ENCODE assay signal across 10 cellular contexts in the genomic region with DNA sequence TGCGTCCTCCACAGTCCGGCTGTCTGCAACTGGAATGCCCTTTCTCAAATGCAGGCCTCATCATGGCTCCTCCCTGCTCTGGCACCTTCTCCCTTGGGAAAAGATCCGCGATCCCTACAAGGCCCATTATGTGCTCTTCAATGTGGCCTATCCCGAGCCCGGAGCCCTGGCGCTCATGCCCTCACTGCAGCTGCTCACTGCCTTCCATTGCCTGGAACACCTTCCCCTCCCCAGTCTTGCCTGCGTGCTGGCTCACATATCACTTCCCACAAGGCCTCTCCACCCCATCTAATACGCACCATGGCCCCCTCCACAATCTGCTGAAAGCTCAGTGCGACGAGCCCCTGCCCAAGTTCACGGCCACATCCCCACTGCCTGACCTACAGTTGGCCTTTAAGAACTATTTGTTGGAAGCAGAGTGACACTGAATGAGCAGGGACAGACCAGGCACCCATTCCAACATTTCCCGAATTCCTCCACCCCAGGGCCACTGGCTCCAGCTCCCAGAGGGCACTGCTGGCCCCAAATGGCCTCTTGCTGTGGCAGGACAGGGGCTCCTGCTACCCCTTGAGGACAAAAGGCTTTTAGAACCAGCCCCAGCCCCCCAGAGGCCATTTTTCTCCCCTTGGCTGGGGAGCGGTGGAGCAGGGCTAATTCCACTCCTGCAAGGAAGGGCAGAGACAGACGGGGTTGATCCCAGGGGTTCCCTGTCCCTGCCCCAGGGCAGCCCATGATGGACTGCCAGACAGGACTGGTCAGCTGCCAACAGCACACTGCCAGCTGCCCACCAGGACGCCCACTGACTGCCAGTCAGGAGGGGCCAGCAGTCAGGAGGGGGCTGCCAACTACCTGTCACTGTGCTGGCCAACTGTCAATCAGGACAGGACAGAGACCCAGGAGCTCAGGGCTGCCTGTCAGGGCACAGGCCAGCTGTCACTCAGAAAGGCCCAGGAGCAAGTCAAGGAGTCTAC.
DNase-seq lines count a peak whose midpoint lies in the region; ATAC-seq and TF ChIP-seq lines count a peak whose summit lies in the region.
"Had no signal": no experiment of that assay in that cellular context is flagged by ENCODE, and none has a peak within 500 bp of the region (broad histone marks: within the 10 kb centered on the region; RNA-seq: fewer than 3 reads in every experiment).

No MANE protein-coding gene starts in this region.

- no peak for DNase-seq in Right ventricle myocardium inferior (ENCODE audit: missing footprints)
- DNase-seq in cardiac septum (ENCODE audit: low spot score), result no peak
- peak in 2 of 5 donors; percentile 58 to 71 for DNase-seq in heart left ventricle
- DNase-seq in osteocyte (ENCODE audit: extremely low spot score, unreplicated experiment), result no peak
- peak in 1 of 2 donors; percentile 79 for DNase-seq in aorta
- no peak for DNase-seq in DMS79 (lab: John Stamatoyannopoulos, UW)
- DNase-seq in foreskin melanocyte, result no peak
- DNase-seq in NCI-H1105 treated with DMSO at 0.1 percent for 48 hours (lab: John Stamatoyannopoulos, UW), result no peak
- DNase-seq: activated B cell treated with CpG ODN at 0.5 μM for 24 hours; activated T-cell treated with anti-CD3 and anti-CD28 coated beads, Interleukin-2, amount 50 U/mL, for 48 hours had no signal

- H3K27ac Mint-ChIP-seq in osteocyte (ENCODE audit: unreplicated experiment), result peak overlapping the region; percentile 88
- H3K27ac Mint-ChIP-seq: activated B cell treated with CpG ODN at 0.5 μM for 24 hours had no signal

- peaks cover 2% of the 10 kb centered on the region for H3K36me3 Mint-ChIP-seq in osteocyte (ENCODE audit: unreplicated experiment)

- no peaks in the 10 kb centered on the region for H3K9me3 ChIP-seq in heart left ventricle
- H3K9me3 ChIP-seq in aorta (ENCODE audit: control insufficient read depth, low read length), result no peaks in the 10 kb centered on the region

- H3K27me3 ChIP-seq in heart left ventricle (no peaks in the 10 kb centered on the region), aorta (ENCODE audit: control insufficient read depth in 1 of 2, insufficient read depth in 2 of 2, low read length in 1 of 2) (no peaks in the 10 kb centered on the region)

- peaks cover 73% of the 10 kb centered on the region for H3K4me1 Mint-ChIP-seq in osteocyte (ENCODE audit: unreplicated experiment)
- H3K4me1 Mint-ChIP-seq: activated B cell treated with CpG ODN at 0.5 μM for 24 hours had no signal

- ATAC-seq in Right ventricle myocardium inferior (peak; percentile 47), heart left ventricle (peak; percentile 21 to 70 (median 35)), aorta (ENCODE audit: low FRiP score) (no peak)

- WGBS in heart left ventricle, 4 donors, result 52 to 65% (median 55%) methylated on average over 16 of the region's 16 CpGs
- 21% methylated on average over 16 of the region's 16 CpGs for WGBS in aorta, 2 donors

- no peaks in the 10 kb centered on the region for H3K27me3 Mint-ChIP-seq in osteocyte (ENCODE audit: unreplicated experiment)
- H3K27me3 Mint-ChIP-seq: activated B cell treated with CpG ODN at 0.5 μM for 24 hours had no signal

- TF ChIP-seq POLR2A in heart left ventricle (IDR thresholded peaks at IDR 0.05), result no peak

- intact Hi-C loops in Right ventricle myocardium inferior (cut with DNase I) (loop anchor here (5.0 kb wide), 2 partner anchors 41 to 64 kb away; a partner anchor contains a TSS), cardiac septum (cut with DNase I) (no loop called here), heart left ventricle (cut with DNase I) (loop anchor here in 6 of 10 donors (5.0 to 10.0 kb wide), 4 partner anchors 39 to 64 kb away; a partner anchor contains a TSS), aorta (cut with DNase I) (loop anchor here in 1 of 2 donors (5.0 kb wide), 1 partner anchor 56 kb away; no protein-coding TSS in a partner anchor)

- no peaks in the 10 kb centered on the region for H3K36me3 ChIP-seq in heart left ventricle
- H3K36me3 ChIP-seq in aorta (ENCODE audit: control insufficient read depth in 1 of 2, insufficient read depth in 2 of 2, low read length in 1 of 2), result no peaks in the 10 kb centered on the region

- no peak overlapping the region for H3K4me3 Mint-ChIP-seq in osteocyte (ENCODE audit: unreplicated experiment)
- H3K4me3 Mint-ChIP-seq: activated B cell treated with CpG ODN at 0.5 μM for 24 hours had no signal

- TF ChIP-seq CTCF in heart left ventricle (IDR thresholded peaks at IDR 0.05), result no peak
- no peak for TF ChIP-seq CTCF in osteocyte (IDR thresholded peaks at IDR 0.05)

- H3K4me1 ChIP-seq in heart left ventricle, result peaks cover 10 to 66% (median 34%) of the 10 kb centered on the region in 12 donors
- H3K4me1 ChIP-seq in aorta (ENCODE audit: control insufficient read depth in 1 of 2, insufficient read depth in 2 of 2, low read length in 2 of 2), result no peaks in the 10 kb centered on the region

- H3K27ac ChIP-seq in heart left ventricle (peak overlapping the region; percentile 10 to 95 (median 81)), aorta (ENCODE audit: low read depth in 1 of 2, low read length in 2 of 2) (peak overlapping the region; percentile 84)

- no peaks in the 10 kb centered on the region for H3K9me3 Mint-ChIP-seq in osteocyte (ENCODE audit: unreplicated experiment)
- H3K9me3 Mint-ChIP-seq: activated B cell treated with CpG ODN at 0.5 μM for 24 hours had no signal

- H3K4me3 ChIP-seq in heart left ventricle (no peak overlapping the region), aorta (ENCODE audit: low read length in 2 of 2) (no peak overlapping the region)
